3 cellular contexts compared by ENCODE assay signal in genomic region chr3:123651449-123652345, GRCh38.
TF ChIP-seq lines count a peak whose summit lies in the region.

No MANE protein-coding gene starts in this region.

TF ChIP-seq in GM23338, 12 proteins besides CTCF, POLR2A, EP300 and RAD21 (continues in another document):
- no peak for TF ChIP-seq JUNB (IDR thresholded peaks at IDR 0.05; ENCODE audit: unreplicated experiment)
- no peak for TF ChIP-seq ETS1 (IDR thresholded peaks at IDR 0.05)
- no peak for TF ChIP-seq REST (IDR thresholded peaks at IDR 0.05; ENCODE audit: unreplicated experiment)
- TF ChIP-seq EZH2 (IDR thresholded peaks at IDR 0.05; ENCODE audit: low read depth, unreplicated experiment) = no peak
- no peak for TF ChIP-seq ZNF114 (CRISPR knock-in tag; IDR thresholded peaks at IDR 0.05)
- no peak for TF ChIP-seq CREB1 (CRISPR knock-in tag; IDR thresholded peaks at IDR 0.05; ENCODE audit: low read depth)
- TF ChIP-seq ZNF331 (CRISPR knock-in tag; IDR thresholded peaks at IDR 0.05; ENCODE audit: low read depth) = no peak
- TF ChIP-seq STAT1 (IDR thresholded peaks at IDR 0.05; ENCODE audit: unreplicated experiment) = no peak
- TF ChIP-seq EZH2phosphoT487 (IDR thresholded peaks at IDR 0.05; ENCODE audit: unreplicated experiment) = no peak
- no peak for TF ChIP-seq NANOG (IDR thresholded peaks at IDR 0.05; ENCODE audit: borderline replicate concordance)

TF ChIP-seq in H1, 55 proteins besides CTCF, POLR2A, EP300 and RAD21:
- TF ChIP-seq CTBP2 (IDR thresholded peaks at IDR 0.05; ENCODE audit: borderline replicate concordance, insufficient read depth, insufficient read length, low read length) (no peak), SAP30 (IDR thresholded peaks at IDR 0.05; ENCODE audit: insufficient read depth, insufficient replicate concordance, low read length) (no peak), EZH2 (IDR thresholded peaks at IDR 0.05; ENCODE audit: low read depth, low read length, severe bottlenecking) (no peak), ASH2L (IDR thresholded peaks at IDR 0.05; ENCODE audit: low read length) (no peak), HDAC2 (IDR thresholded peaks at IDR 0.05; ENCODE audit: borderline replicate concordance in 1 of 2, low read depth in 2 of 2, low read length in 2 of 2) (no peak), GTF2F1 (IDR thresholded peaks at IDR 0.05; ENCODE audit: borderline replicate concordance, low read depth, low read length) (no peak), POLR2AphosphoS5 (IDR thresholded peaks at IDR 0.05; ENCODE audit: low read depth, low read length) (no peak), JUND (IDR thresholded peaks at IDR 0.05; ENCODE audit: low read length) (no peak), CBX5 (IDR thresholded peaks at IDR 0.05; ENCODE audit: low read depth, low read length) (no peak), SIN3A (conservative IDR thresholded peaks at IDR 0.05 in 1 of 2, IDR thresholded peaks at IDR 0.05 in 1 of 2; ENCODE audit: low read depth in 1 of 2, low read length in 2 of 2) (no peak), SUZ12 (IDR thresholded peaks at IDR 0.05; ENCODE audit: low read length) (no peak), TEAD4 (IDR thresholded peaks at IDR 0.05; ENCODE audit: low read depth, low read length) (0 out of 2 replicates have a peak, but pooled peaks have one; percentile 3), KDM1A (IDR thresholded peaks at IDR 0.05; ENCODE audit: borderline replicate concordance, low read length) (no peak), MAFK (IDR thresholded peaks at IDR 0.05; ENCODE audit: low read depth, low read length) (no peak), RBBP5 (IDR thresholded peaks at IDR 0.05; ENCODE audit: borderline replicate concordance, low read depth, low read length) (peak; percentile 46; the same call in 1 of the 2 replicates), SIX5 (IDR thresholded peaks at IDR 0.05; ENCODE audit: low read depth, low read length) (no peak), TAF7 (optimal IDR thresholded peaks at IDR 0.05; ENCODE audit: borderline replicate concordance, low read depth, low read length) (no peak)

TF ChIP-seq in SK-N-SH, 30 proteins besides CTCF, POLR2A, EP300 and RAD21:
- TF ChIP-seq FOXJ3 (CRISPR knock-in tag; IDR thresholded peaks at IDR 0.05) = no peak
- TF ChIP-seq MXI1 (IDR thresholded peaks at IDR 0.05; ENCODE audit: low read depth, low read length) = no peak
- TF ChIP-seq FOSL2 (IDR thresholded peaks at IDR 0.05; ENCODE audit: borderline replicate concordance, low read depth) = no peak
- TF ChIP-seq MAX (IDR thresholded peaks at IDR 0.05; ENCODE audit: low read depth) = no peak
- TF ChIP-seq ELF1 (IDR thresholded peaks at IDR 0.05) = no peak
- TF ChIP-seq EZH2phosphoT487 (IDR thresholded peaks at IDR 0.05; ENCODE audit: borderline replicate concordance, low read depth) = no peak
- TF ChIP-seq RCOR1 (IDR thresholded peaks at IDR 0.05; ENCODE audit: low read length) = no peak
- no peak for TF ChIP-seq FOXM1 (IDR thresholded peaks at IDR 0.05; ENCODE audit: low read depth)
- TF ChIP-seq TAF1 (IDR thresholded peaks at IDR 0.05; ENCODE audit: borderline replicate concordance, low read depth, low read length) = no peak
- no peak for TF ChIP-seq ZBTB33 (IDR thresholded peaks at IDR 0.05; ENCODE audit: borderline replicate concordance, low read depth)
- no peak for TF ChIP-seq TEAD4 (IDR thresholded peaks at IDR 0.05; ENCODE audit: borderline replicate concordance, insufficient read depth)
- TF ChIP-seq CHD2 (IDR thresholded peaks at IDR 0.05; ENCODE audit: low read length, partially characterized antibody) = no peak
- TF ChIP-seq NFIC (IDR thresholded peaks at IDR 0.05; ENCODE audit: borderline replicate concordance) = no peak
- TF ChIP-seq IRF3 (IDR thresholded peaks at IDR 0.05; ENCODE audit: low read depth, low read length) = no peak
- no peak for TF ChIP-seq YY1 (IDR thresholded peaks at IDR 0.05; ENCODE audit: low read depth)
- TF ChIP-seq GATA2 (CRISPR knock-in tag; IDR thresholded peaks at IDR 0.05) = no peak
- TF ChIP-seq RFX5 (IDR thresholded peaks at IDR 0.05; ENCODE audit: low read length) = no peak
